Comparison of ENCODE assay signal across 11 cellular contexts in the genomic region with DNA sequence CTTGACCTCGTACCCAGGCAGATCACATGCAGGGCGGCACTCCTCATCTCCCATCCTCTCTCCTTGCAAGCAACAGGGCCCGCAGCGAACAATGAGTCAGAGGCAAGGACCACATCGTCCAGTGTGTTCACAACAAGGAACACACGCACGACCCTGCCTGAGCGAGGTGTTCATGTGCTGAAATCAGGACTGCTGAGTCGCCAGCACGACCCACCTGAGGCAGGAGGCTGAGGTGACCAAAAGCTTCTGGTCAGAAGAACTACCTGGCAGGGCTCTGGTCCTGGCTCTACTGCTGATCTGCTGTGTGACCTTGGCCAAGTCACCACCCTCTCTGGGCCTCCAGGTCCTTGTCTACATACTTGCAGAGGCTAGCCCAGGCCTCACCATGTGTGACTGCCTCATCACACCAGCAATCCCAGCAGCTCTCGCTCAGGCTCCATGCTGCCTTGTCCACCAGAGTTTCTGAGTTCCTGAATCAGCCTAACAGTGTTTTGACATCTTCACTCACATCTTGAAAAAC.
A peak's percentile ranks its signal among the peaks of the same experiment; 100 is the strongest.
DNase-seq lines count a peak whose midpoint lies in the region; ATAC-seq, FAIRE-seq and TF ChIP-seq lines count a peak whose summit lies in the region.
"Had no signal": no experiment of that assay in that cellular context is flagged by ENCODE, and none has a peak within 500 bp of the region (broad histone marks: within the 10 kb centered on the region; RNA-seq: fewer than 3 reads in every experiment).

No MANE protein-coding gene starts in this region.

- H3K9me1 ChIP-seq in IMR-90 (ENCODE audit: insufficient read depth, low read length), result peaks cover 55% of the 10 kb centered on the region

- peak overlapping the region; percentile 92; the same call in 2 of the 3 replicates for H2BK15ac ChIP-seq in IMR-90 (ENCODE audit: low read depth, low read length)
- H2BK15ac ChIP-seq in mesendoderm (replicated peaks; ENCODE audit: low read depth), result no peak overlapping the region

- no peak for TF ChIP-seq POLR2A in IMR-90 (IDR thresholded peaks at IDR 0.05; ENCODE audit: low read depth, low read length)

- H4K20me1 ChIP-seq in IMR-90 (ENCODE audit: insufficient read depth, low read length), result peaks cover 24% of the 10 kb centered on the region; the same call in 1 of the 2 replicates

- peak overlapping the region; percentile 65 for H3K27ac ChIP-seq in IMR-90 (ENCODE audit: insufficient read depth, low read length)
- H3K27ac ChIP-seq in mesendoderm (ENCODE audit: low read depth, low read length), result no peak overlapping the region
- H3K27ac ChIP-seq in substantia nigra (ENCODE audit: low read depth, low read length, poor library complexity, severe bottlenecking), result peak overlapping the region; percentile 43

- peaks cover 21% of the 10 kb centered on the region for H3K4me1 Mint-ChIP-seq in chondrocyte (ENCODE audit: low read depth)

- H3K4me3 ChIP-seq in IMR-90 (ENCODE audit: insufficient read depth, low read depth, low read length) (no peak overlapping the region), mesendoderm (ENCODE audit: low read length) (no peak overlapping the region)
- H3K4me3 ChIP-seq: lower lobe of right lung had no signal

- H3K4me2 ChIP-seq in IMR-90 (ENCODE audit: low read depth, low read length) (peak overlapping the region; percentile 12), mesendoderm (ENCODE audit: low read length) (no peak overlapping the region)

- H3K56ac ChIP-seq in IMR-90 (ENCODE audit: extremely low read depth, insufficient read depth, low read length) (no peak overlapping the region), mesendoderm (ENCODE audit: low read length) (peak overlapping the region; percentile 51)

- H4K8ac ChIP-seq in IMR-90 (ENCODE audit: low read depth in 2 of 2, low read length in 2 of 2), result peak overlapping the region in 1 of 2 experiments; percentile 56; a peak in 2 of 4 replicates
- H4K8ac ChIP-seq in mesendoderm (ENCODE audit: low read depth, low read length), result no peak overlapping the region

- H2AK9ac ChIP-seq in IMR-90 (replicated peaks; ENCODE audit: low read depth, low read length, poor library complexity), result no peak overlapping the region

- H3K18ac ChIP-seq in IMR-90 (ENCODE audit: low read depth, low read length), result peak overlapping the region; percentile 80; the same call in 1 of the 2 replicates
- H3K18ac ChIP-seq in mesendoderm (ENCODE audit: low read length), result no peak overlapping the region

- H3K4me1 ChIP-seq in IMR-90 (ENCODE audit: control insufficient read depth, insufficient read depth, low read length) (peaks cover 72% of the 10 kb centered on the region), mesendoderm (ENCODE audit: control insufficient read depth, low read depth, low read length) (peaks cover 59% of the 10 kb centered on the region)

- H3K36me3 Mint-ChIP-seq in chondrocyte (ENCODE audit: low read depth), result no peaks in the 10 kb centered on the region

- H3K4ac ChIP-seq in IMR-90 (ENCODE audit: low read depth, low read length) (peak overlapping the region; percentile 89), mesendoderm (ENCODE audit: low read depth, low read length) (no peak overlapping the region)

- H3K9me3 ChIP-seq in IMR-90 (ENCODE audit: control insufficient read depth, insufficient read depth, low read length), result no peaks in the 10 kb centered on the region
- H3K9me3 ChIP-seq: lower lobe of right lung had no signal

- 60% methylated on average over 2 of the region's 11 CpGs; no CpG with 5 or more reads in 1 of the 2 experiments for whole genome bisulfite sequencing in IMR-90 (ENCODE audit: extremely low coverage in 2 of 2, insufficient read length in 1 of 2), 2 experiments
- WGBS in mesendoderm (ENCODE audit: extremely low coverage, insufficient coverage, low lambda C conversion rate), result no CpG with 5 or more reads among the region's 11 CpGs

- H3K9ac ChIP-seq in IMR-90 (ENCODE audit: low read depth, low read length), result no peak overlapping the region
- H3K9ac ChIP-seq in mesendoderm (ENCODE audit: low read length), result peak overlapping the region; percentile 17

- TF ChIP-seq CTCF in IMR-90 (conservative IDR thresholded peaks at IDR 0.05; ENCODE audit: low read depth, low read length), result no peak
- TF ChIP-seq CTCF in chondrocyte (IDR thresholded peaks at IDR 0.05), result no peak

- H3K23ac ChIP-seq in IMR-90 (ENCODE audit: low read depth, low read length), result peak overlapping the region; percentile 73; the same call in 1 of the 2 replicates
- peak overlapping the region; percentile 67 for H3K23ac ChIP-seq in mesendoderm (ENCODE audit: low read length)

- H2AFZ ChIP-seq in IMR-90 (replicated peaks; ENCODE audit: low read length, poor library complexity), result peak overlapping the region; percentile 8

- H2BK120ac ChIP-seq in IMR-90 (ENCODE audit: low read depth, low read length), result peak overlapping the region; percentile 73
- H2BK120ac ChIP-seq in mesendoderm (ENCODE audit: low read depth, low read length), result no peak overlapping the region

- peak overlapping the region; percentile 42 for H3K14ac ChIP-seq in IMR-90 (replicated peaks; ENCODE audit: low read depth, low read length)

- H2BK20ac ChIP-seq in IMR-90 (ENCODE audit: low read depth, low read length), result peak overlapping the region; percentile 43; the same call in 1 of the 2 replicates

- peak overlapping the region; percentile 96 for H2AK5ac ChIP-seq in IMR-90 (ENCODE audit: low read depth, low read length)
- no peak overlapping the region for H2AK5ac ChIP-seq in mesendoderm (ENCODE audit: low read length)

- DNase-seq in IMR-90, result peak; percentile 42
- no peak for DNase-seq in chondrocyte (ENCODE audit: low spot score)
- no peak for DNase-seq in mesendoderm
- no peak for DNase-seq in substantia nigra (lab: John Stamatoyannopoulos, UW)
- no peak for DNase-seq in HTR-8/SVneo (ENCODE audit: insufficient read length, low spot score)
- DNase-seq in NCI-H345 (lab: John Stamatoyannopoulos, UW), result no peak
- DNase-seq: cerebellar nuclear complex, lower lobe of right lung, NCI-H524 treated with DMSO at 0.1 percent for 48 hours had no signal

- TF ChIP-seq RAD21 in IMR-90 (IDR thresholded peaks at IDR 0.05; ENCODE audit: low read length), result no peak

- H4K5ac ChIP-seq in IMR-90 (ENCODE audit: low read depth, low read length), result peak overlapping the region; percentile 69
- H4K5ac ChIP-seq in mesendoderm (ENCODE audit: low read length), result no peak overlapping the region

- H3K36me3 ChIP-seq in IMR-90 (ENCODE audit: control insufficient read depth, insufficient read depth, low read length) (peaks cover 4% of the 10 kb centered on the region; the same call in 1 of the 2 replicates), mesendoderm (ENCODE audit: control insufficient read depth, insufficient read depth, low read length) (no peaks in the 10 kb centered on the region)
- H3K36me3 ChIP-seq: lower lobe of right lung had no signal

- POLR2A ChIA-PET in IMR-90 (lab: Charles Lee; ENCODE audit: unreplicated experiment), result interaction anchor here (0.9 kb wide), 1 partner anchor 9 kb away, joined by 3 read pairs; no protein-coding TSS in a partner anchor

- no peak overlapping the region for H3K4me3 Mint-ChIP-seq in chondrocyte (ENCODE audit: unreplicated experiment)

- H3K79me2 ChIP-seq in mesendoderm (ENCODE audit: control insufficient read depth, insufficient read depth, low read length), result peaks cover 93% of the 10 kb centered on the region

- BruUV-seq in IMR-90 (replicated peaks; lab: Mats Ljungman, UMichigan), result no TSS peak

- H4K91ac ChIP-seq in IMR-90 (ENCODE audit: insufficient read depth, low read depth, low read length), result peak overlapping the region; percentile 45

- FAIRE-seq in HTR-8/SVneo (lab: Jason Lieb, UNC), result no peak

- no peaks in the 10 kb centered on the region for H3K27me3 Mint-ChIP-seq in chondrocyte (ENCODE audit: low read depth)

- H2BK5ac ChIP-seq in IMR-90 (ENCODE audit: low read depth, low read length, poor library complexity, severe bottlenecking) (peak overlapping the region; percentile 56), mesendoderm (ENCODE audit: low read length) (no peak overlapping the region)

- H3K27me3 ChIP-seq in IMR-90 (ENCODE audit: control insufficient read depth, insufficient read depth, low read length) (no peaks in the 10 kb centered on the region), mesendoderm (ENCODE audit: insufficient read depth, low read length, poor library complexity) (no peaks in the 10 kb centered on the region)

- H3K79me1 ChIP-seq in IMR-90 (ENCODE audit: low read depth in 1 of 2, low read length in 2 of 2) (peaks cover 52 to 98% of the 10 kb centered on the region in 2 experiments), mesendoderm (ENCODE audit: low read length) (peaks cover 60% of the 10 kb centered on the region)

- no peak for ATAC-seq in IMR-90 (ENCODE audit: low read depth)
- no peak for ATAC-seq in HG03045 (IDR thresholded peaks at IDR 0.05; ENCODE audit: unreplicated experiment)
- ATAC-seq in GM18498 (IDR thresholded peaks at IDR 0.05; ENCODE audit: unreplicated experiment), result no peak
- ATAC-seq: lower lobe of right lung had no signal

- intact Hi-C loops in IMR-90 (cut with micrococcal nuclease), result no loop called here

- peak overlapping the region; percentile 81 for H3K27ac Mint-ChIP-seq in chondrocyte (ENCODE audit: unreplicated experiment)

- in situ Hi-C loops in IMR-90 (cut with MboI; ENCODE audit: low sequenced_read_pairs), result no loop called here

- H3K9me3 Mint-ChIP-seq in chondrocyte (ENCODE audit: low read depth), result no peaks in the 10 kb centered on the region

- dilution Hi-C loops in IMR-90 (cut with HindIII; ENCODE audit: low sequenced_read_pairs, unreplicated experiment), result no loop called here

- CTCF ChIA-PET in IMR-90 (lab: Yijun Ruan, JAX), result no interaction called here

TF ChIP-seq in IMR-90, 13 proteins besides CTCF, POLR2A, EP300 and RAD21:
- no peak for TF ChIP-seq CEBPB (IDR thresholded peaks at IDR 0.05; ENCODE audit: low read depth, low read length)
- no peak for TF ChIP-seq FOS (IDR thresholded peaks at IDR 0.05; ENCODE audit: low read depth, low read length)
- TF ChIP-seq NFE2L2 (IDR thresholded peaks at IDR 0.05; ENCODE audit: low read depth, low read length), result no peak
